In the genomic region with DNA sequence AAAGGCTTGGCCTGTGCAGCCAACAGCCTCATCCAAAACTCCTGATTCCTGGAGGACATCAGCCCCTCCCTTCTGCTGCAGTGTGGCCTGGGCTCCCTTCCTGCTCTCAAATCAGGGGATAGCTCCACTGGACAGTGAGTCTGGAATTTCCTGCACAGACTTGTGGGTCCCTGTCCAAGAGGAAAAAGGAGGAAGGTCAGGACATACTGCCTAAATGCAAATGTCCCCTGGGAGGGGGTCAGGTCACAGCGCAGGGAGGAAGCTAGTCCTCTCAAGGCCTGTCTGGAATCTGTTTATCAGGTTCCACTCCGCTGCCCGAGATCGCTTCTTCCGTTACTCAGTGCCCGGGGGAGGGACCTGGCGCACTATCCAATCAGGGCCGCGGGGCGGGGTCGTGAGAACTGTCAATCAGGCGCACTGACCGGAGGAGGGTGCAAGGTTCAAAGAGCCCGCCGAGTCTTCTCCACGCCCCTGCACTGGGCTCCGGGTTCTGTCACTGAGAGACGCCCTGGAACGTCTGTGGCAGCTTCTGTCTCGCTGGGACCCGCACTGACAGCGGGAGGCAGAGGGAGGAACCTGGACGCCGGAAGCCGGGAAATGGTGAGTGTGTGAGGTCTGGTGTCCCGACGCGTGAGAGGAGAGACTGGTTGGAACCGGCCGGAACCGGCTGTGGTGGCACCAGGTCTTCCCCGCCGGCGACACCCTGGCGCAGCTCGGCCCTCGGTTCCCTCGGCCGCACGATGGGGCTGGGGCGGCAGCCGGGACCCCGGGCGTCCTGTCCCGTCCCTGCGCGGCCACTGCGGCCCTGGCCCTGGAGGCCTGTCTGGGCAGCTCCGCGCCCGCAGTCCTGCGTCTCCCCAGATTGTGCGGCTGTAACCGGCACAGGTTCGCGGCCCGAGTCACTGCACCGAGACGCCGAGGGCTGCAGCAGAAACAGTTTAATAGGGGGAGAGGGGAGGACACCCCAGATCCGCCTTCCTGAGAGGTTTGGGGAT, we compare ENCODE assay signal across 8 cellular contexts. TPM values are rescaled to one million over a fixed set of nuclear protein-coding genes. Genes with fewer than 3 reads are reported as not detected.
A peak's percentile ranks its signal among the peaks of the same experiment; 100 is the strongest.
DNase-seq lines count a peak whose midpoint lies in the region; ATAC-seq and TF ChIP-seq lines count a peak whose summit lies in the region.

A gene (plus strand): TSS at position 404 of the 995 bp plus-strand sequence. CDS start 194 bp downstream, at position 598.

- peak; percentile 94 for DNase-seq in Daoy (ENCODE audit: low read depth)
- peak; percentile 83 for DNase-seq in GOT3 (lab: John Stamatoyannopoulos, UW)
- peak; percentile 96 for DNase-seq in LoVo (ENCODE audit: low spot score)
- DNase-seq in SHP77 (lab: John Stamatoyannopoulos, UW): peak; percentile 94
- DNase-seq in activated gamma-delta T cell treated with Interleukin-2 at 50 U/mL for 16 hours: peak; percentile 92
- peak; percentile 91 to 97 for DNase-seq in foreskin fibroblast
- DNase-seq in neural crest cell (ENCODE audit: low read depth, low spot score): peak; percentile 98
- DNase-seq in stimulated activated naive CD8-positive, alpha-beta T cell treated with anti-CD3 and anti-CD28 coated beads, Interleukin-15, amount 100 ng/mL, for 72 hours: peak; percentile 88 to 95

- peaks cover 22% of the 10 kb centered on the region for H3K4me1 Mint-ChIP-seq in neural crest cell
- peaks cover 24% of the 10 kb centered on the region for H3K4me1 Mint-ChIP-seq in stimulated activated naive CD8-positive, alpha-beta T cell treated with anti-CD3 and anti-CD28 coated beads, Interleukin-15, amount 100 ng/mL, for 72 hours

- peak within 1 kb of the TSS; percentile 99 for H3K27ac Mint-ChIP-seq in neural crest cell (ENCODE audit: unreplicated experiment)
- peak within 1 kb of the TSS; percentile 94 to 99 for H3K27ac Mint-ChIP-seq in stimulated activated naive CD8-positive, alpha-beta T cell treated with anti-CD3 and anti-CD28 coated beads, Interleukin-15, amount 100 ng/mL, for 72 hours

- no peak for TF ChIP-seq CTCF in foreskin fibroblast (IDR thresholded peaks at IDR 0.05; ENCODE audit: low read depth, low read length)
- no peak for TF ChIP-seq CTCF in neural crest cell (conservative IDR thresholded peaks at IDR 0.05)

- H3K36me3 Mint-ChIP-seq in neural crest cell (ENCODE audit: low read depth): peaks cover 13% of the 10 kb centered on the region

- H3K4me3 ChIP-seq in foreskin fibroblast (ENCODE audit: low read depth in 1 of 2, low read length in 2 of 2): peak within 1 kb of the TSS; percentile 83 to 90

- peak; percentile 98 for ATAC-seq in stimulated activated naive CD8-positive, alpha-beta T cell treated with anti-CD3 and anti-CD28 coated beads, Interleukin-15, amount 100 ng/mL, for 72 hours

- H3K27me3 Mint-ChIP-seq in neural crest cell (ENCODE audit: low read depth): peaks cover 19% of the 10 kb centered on the region
- peaks cover 13% of the 10 kb centered on the region for H3K27me3 Mint-ChIP-seq in stimulated activated naive CD8-positive, alpha-beta T cell treated with anti-CD3 and anti-CD28 coated beads, Interleukin-15, amount 100 ng/mL, for 72 hours

- H3K9me3 Mint-ChIP-seq in neural crest cell: peaks cover 16% of the 10 kb centered on the region
- H3K9me3 Mint-ChIP-seq in stimulated activated naive CD8-positive, alpha-beta T cell treated with anti-CD3 and anti-CD28 coated beads, Interleukin-15, amount 100 ng/mL, for 72 hours: peaks cover 40 to 46% of the 10 kb centered on the region in 2 donors

- H3K4me3 Mint-ChIP-seq in neural crest cell: peak within 1 kb of the TSS; percentile 99
- peak within 1 kb of the TSS; percentile 98 to 100 for H3K4me3 Mint-ChIP-seq in stimulated activated naive CD8-positive, alpha-beta T cell treated with anti-CD3 and anti-CD28 coated beads, Interleukin-15, amount 100 ng/mL, for 72 hours

RNA-seq across cellular contexts. Expression of the gene that starts here (rescaled TPM):
- total RNA-seq in Daoy (2014; rRNA removed; shearing (Covaris generic)): 2.3 and 4.1 TPM in 2 replicates
- total RNA-seq in neural crest cell: 3.9 and 5.7 TPM in 2 replicates

Comparison
In these comparisons a context has a peak if more than half of its experiments do, and no peak if none do; other contexts are left out.
1. Peak in every context shown above with its lines: DNase-seq, ATAC-seq and H3K4me3 ChIP-seq.